In the genomic region with DNA sequence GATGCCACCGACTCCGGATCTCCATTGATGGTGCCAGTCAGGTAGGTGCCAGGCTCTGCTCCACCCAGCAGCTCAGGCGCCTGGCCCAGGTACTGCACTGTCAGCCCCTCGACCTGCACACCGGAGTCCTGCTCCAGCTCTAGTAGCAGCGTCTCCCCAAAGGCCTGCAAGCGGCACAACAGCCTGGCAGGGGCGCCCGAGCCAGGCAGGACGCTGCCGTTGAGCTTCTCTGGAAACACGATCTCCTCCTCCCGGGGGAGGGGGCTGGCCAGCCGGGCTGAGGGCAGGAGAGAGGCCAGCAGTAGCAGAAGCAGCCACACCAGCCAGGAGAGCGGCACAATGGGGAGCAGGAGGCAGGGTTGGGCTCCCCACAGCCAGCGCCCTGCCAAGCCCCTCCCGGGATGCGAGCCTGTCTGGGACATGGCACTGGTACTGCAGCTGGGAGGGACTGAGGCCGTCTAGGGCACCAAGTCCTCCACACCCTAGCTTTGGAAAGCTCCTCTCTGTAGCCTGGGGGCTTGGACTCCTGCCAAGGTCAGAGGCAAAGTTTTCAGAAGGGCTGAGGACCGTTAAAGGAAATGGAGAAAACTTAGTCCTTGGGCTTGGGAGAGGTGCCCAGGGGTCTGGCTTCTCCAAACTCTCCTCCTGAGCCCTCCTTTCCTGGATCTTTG, we compare ENCODE assay signal across 9 cellular contexts. TPM values are rescaled to one million over a fixed set of nuclear protein-coding genes. Genes with fewer than 3 reads are reported as not detected.
A peak's percentile ranks its signal among the peaks of the same experiment; 100 is the strongest.
DNase-seq lines count a peak whose midpoint lies in the region; ATAC-seq and TF ChIP-seq lines count a peak whose summit lies in the region.
"Had no signal": no experiment of that assay in that cellular context is flagged by ENCODE, and none has a peak within 500 bp of the region (broad histone marks: within the 10 kb centered on the region; RNA-seq: fewer than 3 reads in every experiment).

No MANE protein-coding gene starts in this region.

- no peaks in the 10 kb centered on the region for H3K36me3 ChIP-seq in uterus

- peak overlapping the region; percentile 98 to 99 for H3K27ac ChIP-seq in uterus

- H3K4me3 ChIP-seq in lower leg skin (ENCODE audit: low read depth, poor library complexity, severe bottlenecking) (peak overlapping the region; percentile 24), uterus (peak overlapping the region; percentile 18 to 40)

- H3K9me3 ChIP-seq in uterus, result no peaks in the 10 kb centered on the region

- peak overlapping the region; percentile 64 for H3K27ac Mint-ChIP-seq in activated naive CD8-positive, alpha-beta T cell treated with anti-CD3 and anti-CD28 coated beads, Interleukin-2, amount 10 ng/mL, durations not matched to agents 7 days and 5 days
- no peak overlapping the region for H3K27ac Mint-ChIP-seq in activated naive CD8-positive, alpha-beta T cell treated with anti-CD3 and anti-CD28 coated beads for 36 hours
- peak overlapping the region; percentile 41 for H3K27ac Mint-ChIP-seq in chondrocyte (ENCODE audit: unreplicated experiment)

- intact Hi-C loops in lower leg skin (cut with DNase I; ENCODE audit: low total_unique reads), result no loop called here
- intact Hi-C loops in uterus (cut with DNase I; ENCODE audit: low total_unique reads), result no loop called here

- TF ChIP-seq CTCF in chondrocyte (IDR thresholded peaks at IDR 0.05) (peak; percentile 56), lower leg skin (IDR thresholded peaks at IDR 0.05) (no peak), uterus (IDR thresholded peaks at IDR 0.05) (no peak)

- no peaks in the 10 kb centered on the region for H3K27me3 ChIP-seq in uterus

- H3K4me1 ChIP-seq in uterus, result peaks cover 23 to 31% of the 10 kb centered on the region in 2 donors

- no peak for DNase-seq in activated naive CD8-positive, alpha-beta T cell treated with anti-CD3 and anti-CD28 coated beads, Interleukin-2, amount 10 ng/mL, durations not matched to agents 7 days and 5 days
- no peak for DNase-seq in activated naive CD8-positive, alpha-beta T cell treated with anti-CD3 and anti-CD28 coated beads for 36 hours
- DNase-seq in chondrocyte (ENCODE audit: low spot score), result peak; percentile 91
- DNase-seq in lower leg skin (ENCODE audit: low spot score in 2 of 2), result peak; percentile 64 to 93
- DNase-seq in uterus, result peak; percentile 50 to 57
- DNase-seq in effector CD4-positive, alpha-beta T cell, result no peak

- no peak for ATAC-seq in activated naive CD8-positive, alpha-beta T cell treated with anti-CD3 and anti-CD28 coated beads, Interleukin-2, amount 10 ng/mL, durations not matched to agents 7 days and 5 days (ENCODE audit: low read depth)
- ATAC-seq in GM21717 (IDR thresholded peaks at IDR 0.05; ENCODE audit: unreplicated experiment) (no peak), HG03457 (IDR thresholded peaks at IDR 0.05; ENCODE audit: unreplicated experiment) (no peak)

- TF ChIP-seq POLR2A in lower leg skin (IDR thresholded peaks at IDR 0.05), result no peak
- TF ChIP-seq POLR2A in uterus (IDR thresholded peaks at IDR 0.05), result no peak

- POLR2A ChIA-PET in activated naive CD8-positive, alpha-beta T cell treated with anti-CD3 and anti-CD28 coated beads, Interleukin-2, amount 10 ng/mL, durations not matched to agents 7 days and 5 days (lab: Charles Lee), result interaction anchor here (1.0 to 1.9 kb wide), 5 partner anchors 13 to 33 kb away, joined by 3 to 8 read pairs (median 7); a partner anchor contains a TSS

- peaks cover 54% of the 10 kb centered on the region for H3K4me1 Mint-ChIP-seq in activated naive CD8-positive, alpha-beta T cell treated with anti-CD3 and anti-CD28 coated beads, Interleukin-2, amount 10 ng/mL, durations not matched to agents 7 days and 5 days
- peaks cover 28% of the 10 kb centered on the region for H3K4me1 Mint-ChIP-seq in activated naive CD8-positive, alpha-beta T cell treated with anti-CD3 and anti-CD28 coated beads for 36 hours
- H3K4me1 Mint-ChIP-seq in chondrocyte (ENCODE audit: low read depth), result peaks cover 50% of the 10 kb centered on the region

- H3K4me3 Mint-ChIP-seq in activated naive CD8-positive, alpha-beta T cell treated with anti-CD3 and anti-CD28 coated beads, Interleukin-2, amount 10 ng/mL, durations not matched to agents 7 days and 5 days, result no peak overlapping the region
- H3K4me3 Mint-ChIP-seq in activated naive CD8-positive, alpha-beta T cell treated with anti-CD3 and anti-CD28 coated beads for 36 hours, result no peak overlapping the region
- H3K4me3 Mint-ChIP-seq in chondrocyte (ENCODE audit: unreplicated experiment), result peak overlapping the region; percentile 65

- 8 to 11% methylated on average over 14 to 18 of the region's 20 CpGs for WGBS in lower leg skin, 2 donors

- H3K9me3 Mint-ChIP-seq in activated naive CD8-positive, alpha-beta T cell treated with anti-CD3 and anti-CD28 coated beads, Interleukin-2, amount 10 ng/mL, durations not matched to agents 7 days and 5 days, result no peaks in the 10 kb centered on the region
- no peaks in the 10 kb centered on the region for H3K9me3 Mint-ChIP-seq in activated naive CD8-positive, alpha-beta T cell treated with anti-CD3 and anti-CD28 coated beads for 36 hours
- H3K9me3 Mint-ChIP-seq in chondrocyte (ENCODE audit: low read depth), result no peaks in the 10 kb centered on the region

- no peaks in the 10 kb centered on the region for H3K27me3 Mint-ChIP-seq in activated naive CD8-positive, alpha-beta T cell treated with anti-CD3 and anti-CD28 coated beads, Interleukin-2, amount 10 ng/mL, durations not matched to agents 7 days and 5 days
- no peaks in the 10 kb centered on the region for H3K27me3 Mint-ChIP-seq in activated naive CD8-positive, alpha-beta T cell treated with anti-CD3 and anti-CD28 coated beads for 36 hours
- H3K27me3 Mint-ChIP-seq in chondrocyte (ENCODE audit: low read depth), result no peaks in the 10 kb centered on the region

- H3K36me3 Mint-ChIP-seq in activated naive CD8-positive, alpha-beta T cell treated with anti-CD3 and anti-CD28 coated beads, Interleukin-2, amount 10 ng/mL, durations not matched to agents 7 days and 5 days, result peaks cover 2% of the 10 kb centered on the region
- peaks cover 3% of the 10 kb centered on the region for H3K36me3 Mint-ChIP-seq in activated naive CD8-positive, alpha-beta T cell treated with anti-CD3 and anti-CD28 coated beads for 36 hours
- H3K36me3 Mint-ChIP-seq in chondrocyte (ENCODE audit: low read depth), result no peaks in the 10 kb centered on the region

RNA-seq across cellular contexts. Expression of a gene that starts 0.5 kb away (rescaled TPM):
- 1 to 10 TPM; 2.5 to 3.5 TPM for total RNA-seq in activated naive CD8-positive, alpha-beta T cell treated with anti-CD3 and anti-CD28 coated beads, Interleukin-2, amount 10 ng/mL, durations not matched to agents 7 days and 5 days
- total RNA-seq in activated naive CD8-positive, alpha-beta T cell treated with anti-CD3 and anti-CD28 coated beads for 36 hours, result 1 to 10 TPM; 2.5 to 3.8 TPM
- total RNA-seq in chondrocyte (1.5 to 2.8 TPM (median 2.2 TPM) in 3 replicates), lower leg skin (10 to 100 TPM in 1 of 4 donors, 1 to 10 TPM in 2, under 1 TPM in 1; 0.20 to 15.3 (median 4.2) TPM), uterus (10 to 100 TPM in 3 of 4 donors, 1 to 10 TPM in 1; 1.3 to 41.5 (median 10.9) TPM)

RNA-seq across cellular contexts. Expression of a gene that starts 3.8 kb away (rescaled TPM):
- 10 to 100 TPM; 80.6 to 92.8 TPM for total RNA-seq in activated naive CD8-positive, alpha-beta T cell treated with anti-CD3 and anti-CD28 coated beads, Interleukin-2, amount 10 ng/mL, durations not matched to agents 7 days and 5 days
- total RNA-seq in activated naive CD8-positive, alpha-beta T cell treated with anti-CD3 and anti-CD28 coated beads for 36 hours, result 10 to 100 TPM; 87.7 to 95.8 TPM
- 50.6 to 59.2 TPM (median 55.2 TPM) in 3 replicates for total RNA-seq in chondrocyte
- 100 to 1,000 TPM in 3 of 4 donors, 10 to 100 TPM in 1; 88.7 to 127 (median 106) TPM for total RNA-seq in lower leg skin
- 100 to 1,000 TPM in 1 of 4 donors, 10 to 100 TPM in 3; 43.8 to 107 (median 93.9) TPM for total RNA-seq in uterus

RNA-seq across cellular contexts. Expression of a gene that starts 16.8 kb away (rescaled TPM):
- total RNA-seq in activated naive CD8-positive, alpha-beta T cell treated with anti-CD3 and anti-CD28 coated beads, Interleukin-2, amount 10 ng/mL, durations not matched to agents 7 days and 5 days, result 10 to 100 TPM; 18.9 to 22.1 TPM
- total RNA-seq in activated naive CD8-positive, alpha-beta T cell treated with anti-CD3 and anti-CD28 coated beads for 36 hours, result 1 to 10 TPM; 1.2 to 3.0 TPM
- not detected in 3 replicates for total RNA-seq in chondrocyte
- 10 to 100 TPM in 2 of 4 donors, 1 to 10 TPM in 2; 5.0 to 31.9 (median 17.9) TPM for total RNA-seq in lower leg skin
- total RNA-seq in uterus, result 10 to 100 TPM in 3 of 4 donors, 1 to 10 TPM in 1; 1.3 to 39.4 (median 12.6) TPM

RNA-seq across cellular contexts. Expression of a gene that starts 21.0 kb away (rescaled TPM):
- 10 to 100 TPM; 54.5 to 54.8 TPM for total RNA-seq in activated naive CD8-positive, alpha-beta T cell treated with anti-CD3 and anti-CD28 coated beads, Interleukin-2, amount 10 ng/mL, durations not matched to agents 7 days and 5 days
- 10 to 100 TPM; 49.5 to 53.9 TPM for total RNA-seq in activated naive CD8-positive, alpha-beta T cell treated with anti-CD3 and anti-CD28 coated beads for 36 hours
- total RNA-seq in chondrocyte (22.4 to 23.7 TPM (median 23.0 TPM) in 3 replicates), lower leg skin (10 to 100 TPM; 40.9 to 49.9 (median 44.0) TPM), uterus (10 to 100 TPM in 3 of 4 donors, 1 to 10 TPM in 1; 1.0 to 23.9 (median 19.9) TPM)

RNA-seq across cellular contexts. Expression of a gene that starts 25.1 kb away (rescaled TPM):
- not detected for total RNA-seq in activated naive CD8-positive, alpha-beta T cell treated with anti-CD3 and anti-CD28 coated beads, Interleukin-2, amount 10 ng/mL, durations not matched to agents 7 days and 5 days
- total RNA-seq in activated naive CD8-positive, alpha-beta T cell treated with anti-CD3 and anti-CD28 coated beads for 36 hours, result not detected
- not detected in 3 replicates for total RNA-seq in chondrocyte
- total RNA-seq in lower leg skin, result not detected
- total RNA-seq in uterus, result not detected
- total RNA-seq: T-helper 2 cell treated with Interferon-gamma antibody and Interleukin-4, amounts not matched to agents 100 ng/mL and 5 ng/mL, for 36 hours had no signal

Comparison
In these comparisons a context has a peak if more than half of its experiments do, and no peak if none do; other contexts are left out.
1. DNase-seq: peak in chondrocyte (single experiment), lower leg skin (2 of 2) and uterus (2 of 2); none in activated naive CD8-positive, alpha-beta T cell treated with anti-CD3 and anti-CD28 coated beads, Interleukin-2, amount 10 ng/mL, durations not matched to agents 7 days and 5 days (single experiment), activated naive CD8-positive, alpha-beta T cell treated with anti-CD3 and anti-CD28 coated beads for 36 hours (single experiment) and effector CD4-positive, alpha-beta T cell (single experiment).